ENCODE assay signal across 9 cellular contexts in genomic region chr4:8315343-8316250, GRCh38. TPM values are rescaled to one million over a fixed set of nuclear protein-coding genes. Genes with fewer than 3 reads are reported as not detected.
DNase-seq lines count a peak whose midpoint lies in the region; ATAC-seq, FAIRE-seq and TF ChIP-seq lines count a peak whose summit lies in the region.
"Had no signal": no experiment of that assay in that cellular context is flagged by ENCODE, and none has a peak within 500 bp of the region (broad histone marks: within the 10 kb centered on the region; RNA-seq: fewer than 3 reads in every experiment).

No MANE protein-coding gene starts in this region.

- ATAC-seq in heart right ventricle (peak in 6 of 8 donors; percentile 39 to 70 (median 60)), sciatic nerve (peak; percentile 72), HG03521 (IDR thresholded peaks at IDR 0.05; ENCODE audit: unreplicated experiment) (no peak), GM21381 (IDR thresholded peaks at IDR 0.05; ENCODE audit: unreplicated experiment) (no peak)

- H3K9me3 ChIP-seq in HUES48 (ENCODE audit: control insufficient read depth, insufficient read depth, low read length), result no peaks in the 10 kb centered on the region
- no peaks in the 10 kb centered on the region for H3K9me3 ChIP-seq in SU-DHL-6 (ENCODE audit: insufficient read depth, low read length)
- peaks cover 0 to 14% (median 0%) of the 10 kb centered on the region in 11 donors for H3K9me3 ChIP-seq in heart right ventricle

- intact Hi-C loops in heart right ventricle (cut with DNase I), result loop anchor here in 2 of 10 donors (5.0 kb wide), 2 partner anchors 43 to 87 kb away; no protein-coding TSS in a partner anchor
- intact Hi-C loops in sciatic nerve (cut with DNase I), result no loop called here

- in situ Hi-C loops in ACHN (cut with HindIII; ENCODE audit: low pct_ligation_motif_present, low pct_unique_long_range_greater_than_20kb, low sequenced_read_pairs), result no loop called here

- no peaks in the 10 kb centered on the region for H3K36me3 ChIP-seq in HUES48 (ENCODE audit: control insufficient read depth, insufficient read depth, low read length)
- H3K36me3 ChIP-seq in SU-DHL-6 (ENCODE audit: low read length), result no peaks in the 10 kb centered on the region
- H3K36me3 ChIP-seq in heart right ventricle, result no peaks in the 10 kb centered on the region

- peak overlapping the region; percentile 13 for H3K4me2 ChIP-seq in SU-DHL-6 (ENCODE audit: low read depth, low read length, poor library complexity, severe bottlenecking)

- WGBS in heart right ventricle, 2 donors, result 28 to 40% methylated on average over 21 of the region's 21 CpGs

- H3K9ac ChIP-seq in HUES48 (ENCODE audit: low read depth, low read length) (no peak overlapping the region), SU-DHL-6 (ENCODE audit: low read length) (no peak overlapping the region)

- H3K27ac ChIP-seq in HUES48 (ENCODE audit: low read depth, low read length), result peak overlapping the region; percentile 73
- H3K27ac ChIP-seq in SU-DHL-6 (ENCODE audit: low read depth, low read length), result no peak overlapping the region
- H3K27ac ChIP-seq in heart right ventricle, result peak overlapping the region in 7 of 10 donors; percentile 28 to 64 (median 54)

- no peaks in the 10 kb centered on the region for H3K9me2 ChIP-seq in SU-DHL-6 (replicated peaks; ENCODE audit: insufficient read depth, low read length)

- no peak overlapping the region for H3K4me3 ChIP-seq in HUES48 (ENCODE audit: low read depth, low read length)
- H3K4me3 ChIP-seq in SU-DHL-6 (ENCODE audit: insufficient read depth, low read length, poor library complexity, severe bottlenecking), result no peak overlapping the region
- no peak overlapping the region for H3K4me3 ChIP-seq in heart right ventricle

- no peaks in the 10 kb centered on the region for H3F3A ChIP-seq in SU-DHL-6 (ENCODE audit: insufficient read depth)

- TF ChIP-seq CTCF in SU-DHL-6 (IDR thresholded peaks at IDR 0.05; ENCODE audit: insufficient read depth, low read length, poor library complexity, severe bottlenecking), result no peak
- TF ChIP-seq CTCF in heart right ventricle (IDR thresholded peaks at IDR 0.05), result no peak

- TF ChIP-seq POLR2A in GM12892 (IDR thresholded peaks at IDR 0.05; ENCODE audit: low read depth, low read length), result no peak

- DNase-seq in ACHN (peak; percentile 79), heart right ventricle (no peak), sciatic nerve (ENCODE audit: low spot score) (peak; percentile 62), GM12892 (ENCODE audit: insufficient read length) (no peak)

- H3K79me2 ChIP-seq in SU-DHL-6 (ENCODE audit: insufficient read depth, low read length), result no peaks in the 10 kb centered on the region

- no peaks in the 10 kb centered on the region for H4K20me1 ChIP-seq in SU-DHL-6 (ENCODE audit: low read depth, low read length)

- FAIRE-seq in GM12892 (lab: Jason Lieb, UNC), result no peak

- H3K4me1 ChIP-seq in HUES48 (ENCODE audit: control insufficient read depth, insufficient read depth, low read length) (peaks cover 18% of the 10 kb centered on the region), heart right ventricle (peaks cover 5 to 44% (median 26%) of the 10 kb centered on the region in 9 donors)

- H2AFZ ChIP-seq in SU-DHL-6 (ENCODE audit: low read depth, low read length, severe bottlenecking), result no peak overlapping the region

- H3K27me3 ChIP-seq in HUES48 (ENCODE audit: control insufficient read depth, insufficient read depth, low read length) (no peaks in the 10 kb centered on the region), SU-DHL-6 (ENCODE audit: low read length) (no peaks in the 10 kb centered on the region), heart right ventricle (no peaks in the 10 kb centered on the region)

RNA-seq across cellular contexts. Expression of gene HTRA3, which starts 46.0 kb away (rescaled TPM):
- total RNA-seq in heart right ventricle (10 to 100 TPM; 20.2 to 82.5 (median 54.2) TPM), sciatic nerve (23.7 TPM)
- 10 to 100 TPM; 51.8 to 56.7 TPM for polyA plus RNA-seq in heart right ventricle
- polyA plus RNA-seq in GM12892 (2012; ENCODE audit: missing spikeins), result not detected
- total RNA-seq: activated CD8-positive, alpha-beta memory T cell treated with anti-CD3 and anti-CD28 coated beads for 36 hours had no signal

Comparison
In these comparisons a context has a peak if more than half of its experiments do, and no peak if none do; other contexts are left out.
1. DNase-seq: peak in ACHN (single experiment) and sciatic nerve (single experiment); none in heart right ventricle (0 of 2) and GM12892 (single experiment).
2. ATAC-seq: peak in heart right ventricle (6 of 8) and sciatic nerve (single experiment); none in HG03521 (single experiment) and GM21381 (single experiment).